In the genomic region with DNA sequence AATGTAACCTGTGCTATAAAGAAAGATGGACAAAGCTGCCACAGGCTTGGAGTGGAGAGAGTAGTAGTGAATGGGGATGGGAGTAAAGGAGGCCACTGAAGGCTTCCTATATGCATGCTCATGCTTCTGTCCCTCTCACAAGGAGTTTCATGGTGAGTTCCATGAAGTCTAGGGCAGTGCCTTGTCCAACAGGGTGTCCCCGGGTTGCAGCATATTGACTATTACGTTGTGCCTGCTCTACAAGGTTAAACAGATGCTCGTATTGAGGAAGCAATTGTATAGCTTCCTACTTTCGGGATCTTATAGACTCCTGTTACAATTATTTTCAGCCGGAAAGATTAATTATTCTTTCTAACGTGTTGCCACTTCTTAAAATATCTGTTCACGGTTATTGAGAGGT, we compare ENCODE assay signal across 1 cellular context.
TF ChIP-seq lines count a peak whose summit lies in the region.

No MANE protein-coding gene starts in this region.

TF ChIP-seq in IMR-90, 13 proteins besides CTCF, POLR2A, EP300 and RAD21 (continued from another document):
- TF ChIP-seq MXI1 (IDR thresholded peaks at IDR 0.05; ENCODE audit: borderline replicate concordance, low read depth, low read length) (no peak), BHLHE40 (IDR thresholded peaks at IDR 0.05; ENCODE audit: low read depth, low read length) (no peak), USF2 (IDR thresholded peaks at IDR 0.05; ENCODE audit: low read depth, low read length) (no peak), CEBPB (IDR thresholded peaks at IDR 0.05; ENCODE audit: low read depth, low read length) (no peak), NFE2L2 (IDR thresholded peaks at IDR 0.05; ENCODE audit: low read depth, low read length) (no peak), RFX5 (IDR thresholded peaks at IDR 0.05; ENCODE audit: low read depth, low read length) (no peak), SMC3 (IDR thresholded peaks at IDR 0.05; ENCODE audit: low read depth, low read length) (no peak), MAZ (IDR thresholded peaks at IDR 0.05; ENCODE audit: borderline replicate concordance, low read depth, low read length) (no peak), FOS (IDR thresholded peaks at IDR 0.05; ENCODE audit: low read depth, low read length) (no peak), RCOR1 (IDR thresholded peaks at IDR 0.05; ENCODE audit: insufficient replicate concordance, low read length) (no peak)
- TF ChIP-seq, protein P1, sequence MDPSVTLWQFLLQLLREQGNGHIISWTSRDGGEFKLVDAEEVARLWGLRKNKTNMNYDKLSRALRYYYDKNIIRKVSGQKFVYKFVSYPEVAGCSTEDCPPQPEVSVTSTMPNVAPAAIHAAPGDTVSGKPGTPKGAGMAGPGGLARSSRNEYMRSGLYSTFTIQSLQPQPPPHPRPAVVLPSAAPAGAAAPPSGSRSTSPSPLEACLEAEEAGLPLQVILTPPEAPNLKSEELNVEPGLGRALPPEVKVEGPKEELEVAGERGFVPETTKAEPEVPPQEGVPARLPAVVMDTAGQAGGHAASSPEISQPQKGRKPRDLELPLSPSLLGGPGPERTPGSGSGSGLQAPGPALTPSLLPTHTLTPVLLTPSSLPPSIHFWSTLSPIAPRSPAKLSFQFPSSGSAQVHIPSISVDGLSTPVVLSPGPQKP (IDR thresholded peaks at IDR 0.05; ENCODE audit: borderline replicate concordance, low read depth, low read length) = no peak
